In the genomic region with DNA sequence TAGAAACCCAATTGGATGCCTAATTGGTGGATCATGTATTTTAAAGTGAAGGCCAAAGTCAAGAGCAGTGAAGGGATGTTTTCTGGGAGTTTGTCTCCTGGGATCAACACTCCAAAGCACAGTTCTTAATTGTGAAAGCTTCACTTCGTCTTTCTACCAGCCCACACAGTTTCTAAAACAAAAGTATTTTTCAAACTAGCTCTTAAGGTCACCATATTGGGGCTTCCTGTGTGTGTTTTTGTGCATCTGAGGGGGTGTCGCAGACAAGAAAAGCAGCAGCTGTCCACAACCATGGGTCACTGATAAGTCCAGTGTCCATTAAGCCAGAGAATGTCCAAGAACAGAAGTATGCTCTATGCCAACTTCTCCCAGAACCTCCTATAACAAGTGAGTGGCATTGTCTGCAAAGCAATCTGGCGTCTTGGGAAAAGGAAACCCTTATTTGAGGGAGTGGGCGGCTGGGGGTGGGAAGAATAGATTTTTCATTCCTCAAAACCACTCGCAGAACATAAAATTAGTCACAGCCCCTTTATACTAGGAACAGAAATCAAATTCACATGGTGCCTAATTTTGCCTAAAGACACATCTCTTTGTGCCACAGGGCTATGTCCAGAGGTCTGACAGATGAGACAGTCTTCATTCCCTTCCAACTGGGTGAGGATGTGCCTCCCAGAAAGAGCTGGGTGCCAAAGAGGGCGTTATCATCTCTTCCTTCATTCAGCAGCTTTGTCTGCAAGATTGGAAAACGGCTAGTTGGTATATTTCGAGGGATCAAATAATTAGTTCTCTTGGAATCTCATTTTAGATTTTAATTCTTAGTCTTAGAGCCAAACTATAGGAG, we compare ENCODE assay signal across 21 cellular contexts.
DNase-seq lines count a peak whose midpoint lies in the region; ATAC-seq, FAIRE-seq and TF ChIP-seq lines count a peak whose summit lies in the region.
"Had no signal": no experiment of that assay in that cellular context is flagged by ENCODE, and none has a peak within 500 bp of the region (broad histone marks: within the 10 kb centered on the region; RNA-seq: fewer than 3 reads in every experiment).

No MANE protein-coding gene starts in this region.

- H3K27me3 ChIP-seq in A673 (replicated peaks; ENCODE audit: insufficient read depth, low read depth, low read length, poor library complexity) (no peaks in the 10 kb centered on the region), K562 (ENCODE audit: control insufficient read depth in 2 of 2, insufficient read depth in 2 of 2, low read length in 2 of 2) (no peaks in the 10 kb centered on the region), pancreas (peaks cover 0 to 6% (median 0%) of the 10 kb centered on the region in 4 donors)
- H3K27me3 ChIP-seq in CD4-positive, CD25-positive, alpha-beta regulatory T cell (ENCODE audit: control insufficient read depth, insufficient read depth, low read length), result no peaks in the 10 kb centered on the region
- H3K27me3 ChIP-seq: brain microvascular endothelial cell, colonic mucosa had no signal

- no peak for TF ChIP-seq POLR2A in K562 (conservative IDR thresholded peaks at IDR 0.05)

- peaks cover under 1% of the 10 kb centered on the region for H3K27me3 Mint-ChIP-seq in CD4-positive, CD25-positive, alpha-beta regulatory T cell
- H3K27me3 Mint-ChIP-seq: progenitor cell of endocrine pancreas, T-helper 17 cell, type B pancreatic cell had no signal

- H3K9me3 Mint-ChIP-seq in CD4-positive, CD25-positive, alpha-beta regulatory T cell, result no peaks in the 10 kb centered on the region
- H3K9me3 Mint-ChIP-seq: activated T-cell treated with anti-CD3 and anti-CD28 coated beads, Interleukin-2, amount 50 U/mL, for 4 hours; type B pancreatic cell had no signal

- H4K20me1 ChIP-seq in K562 (replicated peaks; ENCODE audit: control insufficient read depth, insufficient read depth, low read length), result no peaks in the 10 kb centered on the region

- POLR2A ChIA-PET in A673 (lab: Charles Lee; ENCODE audit: low non-redundant PET), result no interaction called here
- POLR2A ChIA-PET in HEK293 (lab: Yijun Ruan, JAX), result no interaction called here
- POLR2A ChIA-PET in K562 (lab: Yijun Ruan, JAX), result no interaction called here

- no peak for ATAC-seq in CD4-positive, CD25-positive, alpha-beta regulatory T cell (ENCODE audit: low read depth in 2 of 2)
- ATAC-seq in K562 (no peak), GM19452 (IDR thresholded peaks at IDR 0.05; ENCODE audit: unreplicated experiment) (no peak), GM21619 (IDR thresholded peaks at IDR 0.05; ENCODE audit: unreplicated experiment) (no peak), pancreas (no peak)
- ATAC-seq: activated T-cell treated with anti-CD3 and anti-CD28 coated beads, Interleukin-2, amount 50 U/mL, for 4 hours; T-helper 17 cell had no signal

- no TSS peak for BruUV-seq in A673 (replicated peaks; lab: Mats Ljungman, UMichigan)
- BruUV-seq in K562 (replicated peaks; lab: Mats Ljungman, UMichigan), result no TSS peak

- H3K4me3 ChIP-seq in A673 (ENCODE audit: low read depth, low read length, poor library complexity, severe bottlenecking) (no peak overlapping the region), HEK293 (ENCODE audit: low read depth, low read length) (no peak overlapping the region), K562 (no peak overlapping the region), pancreas (no peak overlapping the region)
- H3K4me3 ChIP-seq in CD4-positive, CD25-positive, alpha-beta regulatory T cell (ENCODE audit: low read depth, low read length), result peak overlapping the region; percentile 2
- H3K4me3 ChIP-seq: colonic mucosa, skin epidermis had no signal

- H3K27ac ChIP-seq in A673 (ENCODE audit: low read depth, low read length, poor library complexity, severe bottlenecking), result no peak overlapping the region
- no peak overlapping the region for H3K27ac ChIP-seq in CD4-positive, CD25-positive, alpha-beta regulatory T cell (ENCODE audit: insufficient read depth, low read length, poor library complexity, severe bottlenecking)
- no peak overlapping the region for H3K27ac ChIP-seq in HEK293 (ENCODE audit: extremely low read depth, low read depth, low read length)
- H3K27ac ChIP-seq in K562 (ENCODE audit: extremely low read depth, low read depth, low read length), result no peak overlapping the region
- H3K27ac ChIP-seq in pancreas, result no peak overlapping the region
- H3K27ac ChIP-seq: brain microvascular endothelial cell, colonic mucosa, skin epidermis had no signal

- no peak overlapping the region for H3K9ac ChIP-seq in K562 (ENCODE audit: insufficient read depth in 1 of 2, low read depth in 2 of 2, low read length in 2 of 2)

- H3K27ac Mint-ChIP-seq in CD4-positive, CD25-positive, alpha-beta regulatory T cell, result peak overlapping the region in 2 of 3 donors; percentile 6 to 65
- H3K27ac Mint-ChIP-seq: progenitor cell of endocrine pancreas, type B pancreatic cell had no signal

- peaks cover 4% of the 10 kb centered on the region for H3K36me3 Mint-ChIP-seq in CD4-positive, CD25-positive, alpha-beta regulatory T cell
- H3K36me3 Mint-ChIP-seq: type B pancreatic cell had no signal

- peaks cover 0 to 29% (median 14%) of the 10 kb centered on the region in 4 donors for H3K4me1 Mint-ChIP-seq in CD4-positive, CD25-positive, alpha-beta regulatory T cell

- H3K79me2 ChIP-seq in K562 (ENCODE audit: control insufficient read depth, insufficient read depth, low read length), result no peaks in the 10 kb centered on the region

- peak; percentile 49 for DNase-seq in A673 (ENCODE audit: low spot score)
- peak in 1 of 3 donors; percentile 7 for DNase-seq in CD4-positive, CD25-positive, alpha-beta regulatory T cell
- no peak for DNase-seq in K562 (ENCODE audit: extremely low read depth in 1 of 4, low spot score in 3 of 4)
- no peak for DNase-seq in GOT3 (lab: John Stamatoyannopoulos, UW)
- no peak for DNase-seq in pancreas
- DNase-seq: activated CD8-positive, alpha-beta memory T cell treated with anti-CD3 and anti-CD28 coated beads for 24 hours; activated T-cell treated with anti-CD3 and anti-CD28 coated beads, Interleukin-2, amount 50 U/mL, for 4 hours; brain microvascular endothelial cell; colonic mucosa; DND-41; NCI-H2029 treated with DMSO at 0.1 percent for 48 hours; NCI-H345; stimulated activated CD4-positive, alpha-beta T cell treated with anti-CD3 and anti-CD28 coated beads, Interleukin-4, amount 100 ng/mL, for 1 hour; T-helper 17 cell had no signal

- H3K9me1 ChIP-seq in K562 (ENCODE audit: control insufficient read depth, insufficient read depth, low read length), result no peaks in the 10 kb centered on the region

- H3K4me1 ChIP-seq in A673 (ENCODE audit: insufficient read depth, low read length, poor library complexity, severe bottlenecking) (peaks cover 22% of the 10 kb centered on the region), HEK293 (ENCODE audit: control insufficient read depth, insufficient read depth, low read length) (no peaks in the 10 kb centered on the region), K562 (replicated peaks in 1 of 2; ENCODE audit: control insufficient read depth in 2 of 2, insufficient read depth in 2 of 2, low read length in 2 of 2) (peaks cover 3 to 21% of the 10 kb centered on the region in 2 experiments; a peak in 3 of 5 replicates), pancreas (no peaks in the 10 kb centered on the region)
- peaks cover 18% of the 10 kb centered on the region for H3K4me1 ChIP-seq in CD4-positive, CD25-positive, alpha-beta regulatory T cell (ENCODE audit: control insufficient read depth, insufficient read depth, low read length, poor library complexity, severe bottlenecking)
- H3K4me1 ChIP-seq: colonic mucosa had no signal

- peak overlapping the region in 1 of 4 donors; percentile 42 for H3K4me3 Mint-ChIP-seq in CD4-positive, CD25-positive, alpha-beta regulatory T cell
- H3K4me3 Mint-ChIP-seq: activated T-cell treated with anti-CD3 and anti-CD28 coated beads, Interleukin-2, amount 50 U/mL, for 4 hours; T-helper 17 cell; type B pancreatic cell had no signal

- H3K4me2 ChIP-seq in K562 (ENCODE audit: insufficient read depth, low read length), result no peak overlapping the region

- TF ChIP-seq CTCF in A673 (conservative IDR thresholded peaks at IDR 0.05; ENCODE audit: low read depth, low read length), result no peak
- TF ChIP-seq CTCF in HEK293 (tag by site-specific recombination; IDR thresholded peaks at IDR 0.05), result no peak
- no peak for TF ChIP-seq CTCF in K562 (IDR thresholded peaks at IDR 0.05 in 2 of 3, conservative IDR thresholded peaks at IDR 0.05 in 1 of 3; ENCODE audit: insufficient read depth in 2 of 3, low read depth in 1 of 3, low read length in 3 of 3)
- no peak for TF ChIP-seq CTCF in pancreas (IDR thresholded peaks at IDR 0.05)

- FAIRE-seq in K562 (lab: Jason Lieb, UNC), result no peak
- no peak for FAIRE-seq in pancreas (lab: Jason Lieb, UNC)
- FAIRE-seq: HTR-8/SVneo had no signal

- H2AFZ ChIP-seq in K562 (ENCODE audit: low read depth, low read length), result peak overlapping the region; percentile 45; the same call in 1 of the 2 replicates

- TF ChIP-seq RAD21 in K562 (CRISPR knock-in tag; conservative IDR thresholded peaks at IDR 0.05 in 1 of 2, IDR thresholded peaks at IDR 0.05 in 1 of 2), result no peak

- no peak for TF ChIP-seq EP300 in K562 (IDR thresholded peaks at IDR 0.05; ENCODE audit: low read length)

- WGBS in K562 (ENCODE audit: insufficient coverage, low coverage, missing lambda C conversion rate), result 30% methylated on average over 8 of the region's 8 CpGs
- WGBS in pancreas, 2 donors, result 58 to 66% methylated on average over 8 of the region's 8 CpGs

- no peaks in the 10 kb centered on the region for H3K9me3 ChIP-seq in A673 (ENCODE audit: low read depth, low read length, poor library complexity, severe bottlenecking)
- no peaks in the 10 kb centered on the region for H3K9me3 ChIP-seq in CD4-positive, CD25-positive, alpha-beta regulatory T cell (ENCODE audit: control insufficient read depth in 2 of 2, low read length in 2 of 2)
- H3K9me3 ChIP-seq in HEK293 (ENCODE audit: control insufficient read depth, insufficient read depth, low read depth, low read length), result no peaks in the 10 kb centered on the region
- H3K9me3 ChIP-seq in K562 (replicated peaks; ENCODE audit: control insufficient read depth, insufficient read depth, low read depth, low read length), result no peaks in the 10 kb centered on the region
- H3K9me3 ChIP-seq in pancreas, result no peaks in the 10 kb centered on the region
- H3K9me3 ChIP-seq: colonic mucosa had no signal

- H3K36me3 ChIP-seq in A673 (ENCODE audit: insufficient read depth, low read length, poor library complexity, severe bottlenecking) (no peaks in the 10 kb centered on the region), HEK293 (ENCODE audit: control insufficient read depth in 2 of 2, insufficient read depth in 1 of 2, low read length in 2 of 2) (no peaks in the 10 kb centered on the region), K562 (ENCODE audit: control insufficient read depth, insufficient read depth, low read length) (no peaks in the 10 kb centered on the region), pancreas (no peaks in the 10 kb centered on the region)
- no peaks in the 10 kb centered on the region for H3K36me3 ChIP-seq in CD4-positive, CD25-positive, alpha-beta regulatory T cell (ENCODE audit: control insufficient read depth, insufficient read depth, low read length)
- H3K36me3 ChIP-seq: brain microvascular endothelial cell, colonic mucosa had no signal

- CTCF ChIA-PET in A673 (lab: Charles Lee), result no interaction called here
- CTCF ChIA-PET in HEK293 (lab: Yijun Ruan, JAX), result interaction anchor here (0.6 to 1.0 kb wide), 2 partner anchors 10 to 32 kb away, joined by 4 to 6 read pairs; no protein-coding TSS in a partner anchor
- CTCF ChIA-PET in K562 (lab: Yijun Ruan, JAX; ENCODE audit: low intra/inter-chr PET ratio), result no interaction called here

- intact Hi-C loops in A673 (cut with micrococcal nuclease; ENCODE audit: unreplicated experiment), result no loop called here
- intact Hi-C loops in K562 (cut with micrococcal nuclease), result no loop called here
- intact Hi-C loops in pancreas (cut with DNase I), result no loop called here

- in situ Hi-C loops in K562 (cut with MboI), result no loop called here
